8 cellular contexts compared by ENCODE assay signal in genomic region chr2:106470658-106471057, GRCh38. TPM values are rescaled to one million over a fixed set of nuclear protein-coding genes. Genes with fewer than 3 reads are reported as not detected.
DNase-seq lines count a peak whose midpoint lies in the region; ATAC-seq and TF ChIP-seq lines count a peak whose summit lies in the region.
"Not testable (repeated sequence)": the region's sequence is repeated elsewhere in the genome, so short reads cannot be mapped to it uniquely, and the experiment has no call there.

No MANE protein-coding gene starts in this region.

- not testable (repeated sequence) for H3K9me3 ChIP-seq in CD8-positive, alpha-beta memory T cell (ENCODE audit: low read length)

- ATAC-seq in HG03354 (IDR thresholded peaks at IDR 0.05; ENCODE audit: poor library complexity, severe bottlenecking, unreplicated experiment), result peak; percentile 68
- peak; percentile 44 to 53 for ATAC-seq in activated T-cell treated with anti-CD3 and anti-CD28 coated beads, Interleukin-2, amount 50 U/mL, for 72 hours (replicated peaks in 1 of 2)
- ATAC-seq in sciatic nerve; stimulated activated naive CD8-positive, alpha-beta T cell treated with anti-CD3 and anti-CD28 coated beads, Interleukin-15, amount 100 ng/mL, for 72 hours: not testable (repeated sequence)

- intact Hi-C loops in dorsolateral prefrontal cortex (cut with DNase I), result loop anchor here in 1 of 2 donors (10.0 kb wide), 1 partner anchor 366 kb away; no protein-coding TSS in a partner anchor
- intact Hi-C loops in sciatic nerve (cut with DNase I), result not testable (repeated sequence)

- not testable (repeated sequence) for H3K27me3 ChIP-seq in CD8-positive, alpha-beta memory T cell (ENCODE audit: insufficient read depth, low read length, poor library complexity, severe bottlenecking); dorsolateral prefrontal cortex; kidney epithelial cell (ENCODE audit: control insufficient read depth, insufficient read depth, low read length)

- DNase-seq in CD8-positive, alpha-beta memory T cell, result peak; percentile 15 to 60 (median 23)
- peak; percentile 19 for DNase-seq in activated CD4-positive, CD25-positive, alpha-beta regulatory T cell treated with anti-CD3 and anti-CD28 coated beads, Interleukin-2, amount 50 U/mL, for 16 hours (ENCODE audit: low read depth, low spot score)
- DNase-seq in activated T-cell treated with anti-CD3 and anti-CD28 coated beads, Interleukin-2, amount 50 U/mL, for 72 hours, result peak; percentile 49
- DNase-seq in dorsolateral prefrontal cortex (peak in 7 of 10 donors; percentile 50 to 80 (median 59)), sciatic nerve (ENCODE audit: low spot score) (peak; percentile 72)
- not testable (repeated sequence) for DNase-seq in kidney epithelial cell (ENCODE audit: low read depth)
- peak; percentile 16 to 39 for DNase-seq in stimulated activated naive CD8-positive, alpha-beta T cell treated with anti-CD3 and anti-CD28 coated beads, Interleukin-15, amount 100 ng/mL, for 72 hours

- not testable (repeated sequence) for H3K27ac ChIP-seq in CD8-positive, alpha-beta memory T cell (ENCODE audit: low read depth, low read length); dorsolateral prefrontal cortex

- not testable (repeated sequence) for H3K4me1 ChIP-seq in CD8-positive, alpha-beta memory T cell (ENCODE audit: insufficient read depth, low read length)

- POLR2A ChIA-PET in CD8-positive, alpha-beta memory T cell (lab: Charles Lee), result interaction anchor here (0.7 kb wide), 1 partner anchor 366 kb away, joined by 4 read pairs; no protein-coding TSS in a partner anchor

- not testable (repeated sequence) for H3K4me3 ChIP-seq in CD8-positive, alpha-beta memory T cell (ENCODE audit: low read length); dorsolateral prefrontal cortex; kidney epithelial cell (ENCODE audit: low read depth, low read length)

- H3K4me1 Mint-ChIP-seq in CD8-positive, alpha-beta memory T cell; activated T-cell treated with anti-CD3 and anti-CD28 coated beads, Interleukin-2, amount 50 U/mL, for 72 hours (ENCODE audit: low read depth); stimulated activated naive CD8-positive, alpha-beta T cell treated with anti-CD3 and anti-CD28 coated beads, Interleukin-15, amount 100 ng/mL, for 72 hours: not testable (repeated sequence)

- not testable (repeated sequence) for H3K27ac Mint-ChIP-seq in CD8-positive, alpha-beta memory T cell; activated T-cell treated with anti-CD3 and anti-CD28 coated beads, Interleukin-2, amount 50 U/mL, for 72 hours; stimulated activated naive CD8-positive, alpha-beta T cell treated with anti-CD3 and anti-CD28 coated beads, Interleukin-15, amount 100 ng/mL, for 72 hours

- H3K9me3 Mint-ChIP-seq in CD8-positive, alpha-beta memory T cell; activated T-cell treated with anti-CD3 and anti-CD28 coated beads, Interleukin-2, amount 50 U/mL, for 72 hours; stimulated activated naive CD8-positive, alpha-beta T cell treated with anti-CD3 and anti-CD28 coated beads, Interleukin-15, amount 100 ng/mL, for 72 hours: not testable (repeated sequence)

- CTCF ChIA-PET in CD8-positive, alpha-beta memory T cell (lab: Charles Lee), result not testable (repeated sequence)

- not testable (repeated sequence) for H3K36me3 Mint-ChIP-seq in CD8-positive, alpha-beta memory T cell; activated T-cell treated with anti-CD3 and anti-CD28 coated beads, Interleukin-2, amount 50 U/mL, for 72 hours (ENCODE audit: insufficient read depth in 2 of 2)

- H3K4me3 Mint-ChIP-seq in CD8-positive, alpha-beta memory T cell; activated T-cell treated with anti-CD3 and anti-CD28 coated beads, Interleukin-2, amount 50 U/mL, for 72 hours; stimulated activated naive CD8-positive, alpha-beta T cell treated with anti-CD3 and anti-CD28 coated beads, Interleukin-15, amount 100 ng/mL, for 72 hours: not testable (repeated sequence)

- not testable (repeated sequence) for H3K27me3 Mint-ChIP-seq in CD8-positive, alpha-beta memory T cell; activated T-cell treated with anti-CD3 and anti-CD28 coated beads, Interleukin-2, amount 50 U/mL, for 72 hours (ENCODE audit: low read depth); stimulated activated naive CD8-positive, alpha-beta T cell treated with anti-CD3 and anti-CD28 coated beads, Interleukin-15, amount 100 ng/mL, for 72 hours

- not testable (repeated sequence) for H3K36me3 ChIP-seq in CD8-positive, alpha-beta memory T cell (ENCODE audit: insufficient read depth, low read length); kidney epithelial cell (ENCODE audit: control insufficient read depth, insufficient read depth, low read length)

- TF ChIP-seq CTCF in dorsolateral prefrontal cortex (IDR thresholded peaks at IDR 0.05 in 54 of 56, conservative IDR thresholded peaks at IDR 0.05 in 2 of 56; ENCODE audit: low read depth in 1 of 56, partially characterized antibody in 56 of 56) (peak in 50 of 56 donors; percentile 16 to 56 (median 44)), kidney epithelial cell (IDR thresholded peaks at IDR 0.05; ENCODE audit: insufficient read depth, low read length, poor library complexity, severe bottlenecking) (peak; percentile 8)

RNA-seq across cellular contexts. Expression of gene RGPD3, which starts 2.4 kb away (rescaled TPM):
- total RNA-seq in CD8-positive, alpha-beta memory T cell, result under 1 TPM; 0.04 to 0.18 TPM
- polyA plus RNA-seq in CD8-positive, alpha-beta memory T cell, result 0.12 TPM
- under 1 TPM; 0.24 to 0.25 TPM for total RNA-seq in activated T-cell treated with anti-CD3 and anti-CD28 coated beads, Interleukin-2, amount 50 U/mL, for 72 hours
- 1 to 10 TPM in 42 of 120 experiments, under 1 TPM in 78; 0.23 to 2.0 (median 0.85) TPM for total RNA-seq in dorsolateral prefrontal cortex
- 0.14 and 0.46 TPM in 2 replicates for total RNA-seq in kidney epithelial cell
- 0.22 TPM for total RNA-seq in sciatic nerve

RNA-seq across cellular contexts. Expression of gene CD8B2, which starts 16.5 kb away (rescaled TPM):
- 1 to 10 TPM; 3.6 to 4.5 TPM for total RNA-seq in CD8-positive, alpha-beta memory T cell
- 10.2 TPM for polyA plus RNA-seq in CD8-positive, alpha-beta memory T cell
- 1 to 10 TPM in 1 of 2 donors, under 1 TPM in 1; 0.62 to 1.1 TPM for total RNA-seq in activated T-cell treated with anti-CD3 and anti-CD28 coated beads, Interleukin-2, amount 50 U/mL, for 72 hours
- total RNA-seq in dorsolateral prefrontal cortex (1 to 10 TPM in 52 of 120 experiments, under 1 TPM in 64, not detected in 4; 0.11 to 4.1 (median 0.91) TPM), kidney epithelial cell (not detected in 2 replicates), sciatic nerve (not detected)
